ENCODE assay signal across 16 cellular contexts in genomic region chr12:26238341-26239126, GRCh38. TPM values are rescaled to one million over a fixed set of nuclear protein-coding genes. Genes with fewer than 3 reads are reported as not detected.
A peak's percentile ranks its signal among the peaks of the same experiment; 100 is the strongest.
DNase-seq lines count a peak whose midpoint lies in the region; ATAC-seq and TF ChIP-seq lines count a peak whose summit lies in the region.
"Had no signal": no experiment of that assay in that cellular context is flagged by ENCODE, and none has a peak within 500 bp of the region (broad histone marks: within the 10 kb centered on the region; RNA-seq: fewer than 3 reads in every experiment).

No MANE protein-coding gene starts in this region.

- H3K4me3 ChIP-seq in Panc1 (ENCODE audit: low read depth in 2 of 2, low read length in 2 of 2) (no peak overlapping the region), coronary artery (no peak overlapping the region), thoracic aorta (no peak overlapping the region)

- no peak overlapping the region for H3K4me3 Mint-ChIP-seq in glutamatergic neuron (ENCODE audit: unreplicated experiment)
- H3K4me3 Mint-ChIP-seq: activated naive CD8-positive, alpha-beta T cell treated with anti-CD3 and anti-CD28 coated beads, Interleukin-2, amount 50 U/mL, for 24 hours; T-helper 17 cell had no signal

- H3K27me3 ChIP-seq in Panc1 (ENCODE audit: control insufficient read depth, insufficient read depth, low read length): no peaks in the 10 kb centered on the region
- no peaks in the 10 kb centered on the region for H3K27me3 ChIP-seq in thoracic aorta (replicated peaks; ENCODE audit: insufficient read depth)

- H3K9me3 Mint-ChIP-seq in glutamatergic neuron (ENCODE audit: unreplicated experiment): peaks cover 2% of the 10 kb centered on the region
- H3K9me3 Mint-ChIP-seq: activated naive CD8-positive, alpha-beta T cell treated with anti-CD3 and anti-CD28 coated beads, Interleukin-2, amount 50 U/mL, for 24 hours had no signal

- no peak for ATAC-seq in Panc1
- ATAC-seq in thoracic aorta (ENCODE audit: insufficient number of reproducible peaks, low FRiP score, low read depth): no peak
- ATAC-seq: activated naive CD8-positive, alpha-beta T cell treated with anti-CD3 and anti-CD28 coated beads, Interleukin-2, amount 50 U/mL, for 24 hours; T-helper 17 cell had no signal

- in situ Hi-C loops in Panc1 (cut with HindIII; ENCODE audit: low pct_unique_long_range_greater_than_20kb, low sequenced_read_pairs): no loop called here

- H3K36me3 ChIP-seq in Panc1 (ENCODE audit: control insufficient read depth, insufficient read depth, low read length): no peaks in the 10 kb centered on the region
- H3K36me3 ChIP-seq in thoracic aorta: no peaks in the 10 kb centered on the region

- H3K27me3 Mint-ChIP-seq in glutamatergic neuron (ENCODE audit: unreplicated experiment): no peaks in the 10 kb centered on the region

- H3K27ac Mint-ChIP-seq in glutamatergic neuron (ENCODE audit: unreplicated experiment): no peak overlapping the region
- H3K27ac Mint-ChIP-seq: activated naive CD8-positive, alpha-beta T cell treated with anti-CD3 and anti-CD28 coated beads, Interleukin-2, amount 50 U/mL, for 24 hours; progenitor cell of endocrine pancreas; T-helper 17 cell had no signal

- no peaks in the 10 kb centered on the region for H3K36me3 Mint-ChIP-seq in glutamatergic neuron (ENCODE audit: unreplicated experiment)

- H3K4me1 Mint-ChIP-seq in glutamatergic neuron (ENCODE audit: low read depth, unreplicated experiment): peaks cover 1% of the 10 kb centered on the region
- H3K4me1 Mint-ChIP-seq: activated naive CD8-positive, alpha-beta T cell treated with anti-CD3 and anti-CD28 coated beads, Interleukin-2, amount 50 U/mL, for 24 hours; T-helper 17 cell had no signal

- TF ChIP-seq CTCF in Panc1 (IDR thresholded peaks at IDR 0.05) (no peak), coronary artery (IDR thresholded peaks at IDR 0.05) (no peak), thoracic aorta (IDR thresholded peaks at IDR 0.05) (no peak), glutamatergic neuron (IDR thresholded peaks at IDR 0.05; ENCODE audit: partially characterized antibody, unreplicated experiment) (no peak)

- H3K9me3 ChIP-seq in Panc1 (ENCODE audit: control insufficient read depth, insufficient read depth, low read depth, low read length): no peaks in the 10 kb centered on the region
- H3K9me3 ChIP-seq in thoracic aorta: no peaks in the 10 kb centered on the region

- H3K4me1 ChIP-seq in Panc1 (ENCODE audit: control insufficient read depth, insufficient read depth, low read length) (0 out of 2 replicates have a peak, but pooled peaks cover 5% of the 10 kb centered on the region), thoracic aorta (ENCODE audit: control insufficient read depth in 1 of 2, low read depth in 2 of 2) (peaks cover 6 to 21% of the 10 kb centered on the region in 2 donors)

- POLR2A ChIA-PET in Panc1 (lab: Charles Lee): no interaction called here

- no TSS peak for BruUV-seq in Panc1 (replicated peaks; lab: Mats Ljungman, UMichigan)

- intact Hi-C loops in Panc1 (cut with micrococcal nuclease; ENCODE audit: unreplicated experiment): no loop called here

- H3K27ac ChIP-seq in Panc1 (ENCODE audit: low read length): peak overlapping the region; percentile 34; the same call in 1 of the 2 replicates
- peak overlapping the region; percentile 10 to 66 for H3K27ac ChIP-seq in coronary artery
- H3K27ac ChIP-seq in thoracic aorta: peak overlapping the region; percentile 67 to 73
- H3K27ac ChIP-seq: C4-2B had no signal

- CTCF ChIA-PET in Panc1 (lab: Charles Lee): interaction anchor here (0.6 to 0.9 kb wide), 2 partner anchors 53 to 804 kb away, joined by 4 read pairs; no protein-coding TSS in a partner anchor

- DNase-seq in Panc1 (ENCODE audit: low read depth, low spot score) (no peak), coronary artery (ENCODE audit: low spot score) (no peak), kidney tubule cell (ENCODE audit: low spot score) (peak; percentile 49), thoracic aorta (ENCODE audit: low spot score) (no peak), glutamatergic neuron (no peak), COR-L47 (lab: John Stamatoyannopoulos, UW) (no peak), pons (ENCODE audit: low spot score) (no peak), NCI-H748 (lab: John Stamatoyannopoulos, UW; ENCODE audit: unreplicated experiment) (no peak)
- DNase-seq: activated CD4-positive, CD25-positive, alpha-beta regulatory T cell treated with anti-CD3 and anti-CD28 coated beads, Interleukin-2, amount 50 U/mL, for 72 hours; activated naive CD8-positive, alpha-beta T cell treated with anti-CD3 and anti-CD28 coated beads, Interleukin-2, amount 50 U/mL, for 24 hours; NCI-H1105; NCI-H345; stimulated activated CD4-positive, alpha-beta T cell treated with anti-CD3 and anti-CD28 coated beads, Interleukin-2, amount 100 ng/mL, for 48 hours; T-helper 17 cell had no signal

RNA-seq across cellular contexts. Expression of gene SSPN, which starts 43.2 kb away (rescaled TPM):
- total RNA-seq in Panc1 (2021; ENCODE audit: unreplicated experiment): 23.4 TPM
- 16.7 TPM for polyA plus RNA-seq in Panc1 (2012; ENCODE audit: insufficient read length)
- total RNA-seq in thoracic aorta: 10 to 100 TPM; 36.7 to 50.9 TPM
- 0.91 TPM for total RNA-seq in glutamatergic neuron (ENCODE audit: unreplicated experiment)

Comparison
In these comparisons a context has a peak if more than half of its experiments do, and no peak if none do; other contexts are left out.
1. RNA of gene SSPN, which starts 43.2 kb away (total RNA-seq): 36.7 to 50.9 TPM in thoracic aorta and 23.4 TPM in Panc1 (single experiment); 0.91 TPM in glutamatergic neuron (single experiment); every median in the first group is over 10 times any median in the second.
2. Peak in every context shown above with its lines, with median percentiles within 50 percentile points of each other: H3K27ac ChIP-seq.